19 cellular contexts compared by ENCODE assay signal in genomic region chr18:22114526-22115321, GRCh38.
"Had no signal": no experiment of that assay in that cellular context is flagged by ENCODE, and none has a peak within 500 bp of the region (broad histone marks: within the 10 kb centered on the region; RNA-seq: fewer than 3 reads in every experiment).

No MANE protein-coding gene starts in this region.

- DNase-seq: effector memory CD4-positive, alpha-beta T cell; gastrocnemius medialis; left ventricle myocardium inferior; lower lobe of right lung; mesenchymal stem cell; naive thymus-derived CD8-positive, alpha-beta T cell; sigmoid colon; stimulated activated CD4-positive, alpha-beta T cell treated with anti-CD3 and anti-CD28 coated beads, Interleukin-2, amount 100 ng/mL, for 24 hours; stimulated activated CD4-positive, alpha-beta T cell treated with anti-CD3 and anti-CD28 coated beads, Interleukin-4, amount 100 ng/mL, for 4 hours; stimulated activated naive B cell treated with anti-CD40 and anti-IgM and Interleukin-4, amounts not matched to agents 10 μg/mL and 1 μg/mL and 100 μg/mL, for 72 hours; upper lobe of right lung had no signal

- H3K4me1 ChIP-seq: gastrocnemius medialis, sigmoid colon, suprapubic skin, vagina had no signal

- H3K4me1 Mint-ChIP-seq: naive thymus-derived CD8-positive, alpha-beta T cell; stimulated activated naive B cell treated with anti-CD40 and anti-IgM and Interleukin-4, amounts not matched to agents 10 μg/mL and 1 μg/mL and 100 μg/mL, for 72 hours had no signal

- H3K36me3 ChIP-seq: esophagus muscularis mucosa, gastrocnemius medialis, heart right ventricle, left ventricle myocardium inferior, lower lobe of right lung, neutrophil, sigmoid colon, suprapubic skin, thyroid gland, upper lobe of right lung, vagina had no signal

- H3K9me3 Mint-ChIP-seq: stimulated activated naive B cell treated with anti-CD40 and anti-IgM and Interleukin-4, amounts not matched to agents 10 μg/mL and 1 μg/mL and 100 μg/mL, for 72 hours had no signal

- H3K27ac ChIP-seq: epithelial cell of prostate, esophagus muscularis mucosa, gastrocnemius medialis, heart right ventricle, lower lobe of right lung, neutrophil, sigmoid colon, skin epidermis, suprapubic skin, upper lobe of right lung, vagina had no signal

- H3K27ac Mint-ChIP-seq: naive thymus-derived CD8-positive, alpha-beta T cell; stimulated activated naive B cell treated with anti-CD40 and anti-IgM and Interleukin-4, amounts not matched to agents 10 μg/mL and 1 μg/mL and 100 μg/mL, for 72 hours had no signal

- ATAC-seq: gastrocnemius medialis; lower lobe of right lung; naive thymus-derived CD8-positive, alpha-beta T cell; stimulated activated naive B cell treated with anti-CD40 and anti-IgM and Interleukin-4, amounts not matched to agents 10 μg/mL and 1 μg/mL and 100 μg/mL, for 72 hours; upper lobe of right lung had no signal

- H3K4me3 Mint-ChIP-seq: naive thymus-derived CD8-positive, alpha-beta T cell; stimulated activated naive B cell treated with anti-CD40 and anti-IgM and Interleukin-4, amounts not matched to agents 10 μg/mL and 1 μg/mL and 100 μg/mL, for 72 hours had no signal

- H3K27me3 ChIP-seq: esophagus muscularis mucosa, gastrocnemius medialis, heart right ventricle, neutrophil, sigmoid colon, thyroid gland, upper lobe of right lung, vagina had no signal

- H3K4me3 ChIP-seq: esophagus muscularis mucosa, gastrocnemius medialis, heart right ventricle, left ventricle myocardium inferior, lower lobe of right lung, sigmoid colon, skin epidermis, suprapubic skin, thyroid gland, upper lobe of right lung, vagina had no signal

- H3K9me3 ChIP-seq: esophagus muscularis mucosa, gastrocnemius medialis, heart right ventricle, left ventricle myocardium inferior, lower lobe of right lung, neutrophil, sigmoid colon, suprapubic skin, thyroid gland, upper lobe of right lung, vagina had no signal

- H3K36me3 Mint-ChIP-seq: naive thymus-derived CD8-positive, alpha-beta T cell; stimulated activated naive B cell treated with anti-CD40 and anti-IgM and Interleukin-4, amounts not matched to agents 10 μg/mL and 1 μg/mL and 100 μg/mL, for 72 hours had no signal
